19 cellular contexts compared by ENCODE assay signal in genomic region chr1:113821916-113822315, GRCh38. TPM values are rescaled to one million over a fixed set of nuclear protein-coding genes. Genes with fewer than 3 reads are reported as not detected.
"Had no signal": no experiment of that assay in that cellular context is flagged by ENCODE, and none has a peak within 500 bp of the region (broad histone marks: within the 10 kb centered on the region; RNA-seq: fewer than 3 reads in every experiment).

No MANE protein-coding gene starts in this region.

- DNase-seq: activated CD4-positive, CD25-positive, alpha-beta regulatory T cell; activated naive CD4-positive, alpha-beta T cell; activated naive CD8-positive, alpha-beta T cell treated with anti-CD3 and anti-CD28 coated beads, Interleukin-2, amount 10 ng/mL, durations not matched to agents 7 days and 5 days; caudate nucleus; dorsolateral prefrontal cortex; foreskin melanocyte; glutamatergic neuron; hippocampal formation; islet precursor cell; lower lobe of right lung; occipital lobe; spleen; stimulated activated naive CD4-positive, alpha-beta T cell treated with Interleukin-2 at 50 U/mL for 16 hours; T1000; trophoblast cell had no signal

- H3K36me3 Mint-ChIP-seq: brain had no signal

- H3K9me3 Mint-ChIP-seq: activated naive CD8-positive, alpha-beta T cell treated with anti-CD3 and anti-CD28 coated beads, Interleukin-2, amount 10 ng/mL, durations not matched to agents 7 days and 5 days; brain; nephron had no signal

- ATAC-seq: lower lobe of right lung had no signal

- H3K27me3 Mint-ChIP-seq: activated naive CD8-positive, alpha-beta T cell treated with anti-CD3 and anti-CD28 coated beads, Interleukin-2, amount 10 ng/mL, durations not matched to agents 7 days and 5 days; brain had no signal

- H3K4me1 Mint-ChIP-seq: activated naive CD8-positive, alpha-beta T cell treated with anti-CD3 and anti-CD28 coated beads, Interleukin-2, amount 10 ng/mL, durations not matched to agents 7 days and 5 days; brain; nephron had no signal

- FAIRE-seq: colon had no signal

- H3K27ac Mint-ChIP-seq: activated naive CD8-positive, alpha-beta T cell treated with anti-CD3 and anti-CD28 coated beads, Interleukin-2, amount 10 ng/mL, durations not matched to agents 7 days and 5 days; brain; nephron had no signal

- H3K4me3 Mint-ChIP-seq: activated naive CD8-positive, alpha-beta T cell treated with anti-CD3 and anti-CD28 coated beads, Interleukin-2, amount 10 ng/mL, durations not matched to agents 7 days and 5 days; brain; nephron had no signal

RNA-seq across cellular contexts. Expression of gene PTPN22, which starts 49.6 kb away (rescaled TPM):
- total RNA-seq: epithelial cell of proximal tubule had no signal
